Comparison of ENCODE assay signal across 1 cellular context in genomic region chr11:34339149-34340064, GRCh38.
A peak's percentile ranks its signal among the peaks of the same experiment; 100 is the strongest.
TF ChIP-seq lines count a peak whose summit lies in the region.

No MANE protein-coding gene starts in this region.

TF ChIP-seq in HepG2, 621 proteins besides CTCF, POLR2A, EP300 and RAD21 (continued from another document and continues in another):
- TF ChIP-seq ZNF574 (CRISPR knock-in tag; IDR thresholded peaks at IDR 0.05) (peak; percentile 14; the same call in 1 of the 2 replicates), ZNF770 (CRISPR knock-in tag; IDR thresholded peaks at IDR 0.05) (peak; percentile 91), ZNF367 (CRISPR knock-in tag; IDR thresholded peaks at IDR 0.05; ENCODE audit: borderline replicate concordance) (no peak), DMAP1 (CRISPR knock-in tag; IDR thresholded peaks at IDR 0.05) (0 out of 2 replicates have a peak, but pooled peaks have one; percentile 37), SP5 (CRISPR knock-in tag; IDR thresholded peaks at IDR 0.05; ENCODE audit: borderline replicate concordance, low read depth) (peak; percentile 45; the same call in 1 of the 2 replicates), ZBTB37 (CRISPR knock-in tag; IDR thresholded peaks at IDR 0.05) (0 out of 2 replicates have a peak, but pooled peaks have one; percentile 46), KMT2B (CRISPR knock-in tag; IDR thresholded peaks at IDR 0.05) (peak; percentile 58; the same call in 1 of the 2 replicates), KDM5B (CRISPR knock-in tag; IDR thresholded peaks at IDR 0.05; ENCODE audit: borderline replicate concordance) (no peak; the same call in 1 of the 2 replicates), ZNF782 (CRISPR knock-in tag; IDR thresholded peaks at IDR 0.05; ENCODE audit: borderline replicate concordance) (no peak), LBX2 (CRISPR knock-in tag; IDR thresholded peaks at IDR 0.05; ENCODE audit: borderline replicate concordance) (no peak), MAFF (IDR thresholded peaks at IDR 0.05; ENCODE audit: low read depth, low read length) (no peak), FOXC1 (CRISPR knock-in tag; IDR thresholded peaks at IDR 0.05; ENCODE audit: borderline replicate concordance) (0 out of 2 replicates have a peak, but pooled peaks have one; percentile 39), PHF21A (CRISPR knock-in tag; IDR thresholded peaks at IDR 0.05) (peak; percentile 68; the same call in 1 of the 2 replicates), TFDP1 (CRISPR knock-in tag; IDR thresholded peaks at IDR 0.05; ENCODE audit: borderline replicate concordance) (peak; percentile 18; the same call in 1 of the 2 replicates), ZBTB20 (CRISPR knock-in tag; IDR thresholded peaks at IDR 0.05; ENCODE audit: borderline replicate concordance, low read depth) (no peak), ZBTB3 (CRISPR knock-in tag; IDR thresholded peaks at IDR 0.05; ENCODE audit: borderline replicate concordance, low read depth) (no peak), CENPT (CRISPR knock-in tag; IDR thresholded peaks at IDR 0.05; ENCODE audit: low read depth) (no peak), HOXA9 (CRISPR knock-in tag; IDR thresholded peaks at IDR 0.05; ENCODE audit: borderline replicate concordance) (no peak), RFX3 (CRISPR knock-in tag; IDR thresholded peaks at IDR 0.05) (no peak), ZFP62 (CRISPR knock-in tag; IDR thresholded peaks at IDR 0.05) (no peak), ONECUT2 (CRISPR knock-in tag; IDR thresholded peaks at IDR 0.05) (no peak), ELF4 (CRISPR knock-in tag; IDR thresholded peaks at IDR 0.05; ENCODE audit: borderline replicate concordance) (peak; percentile 65; the same call in 1 of the 2 replicates), ZNF232 (CRISPR knock-in tag; IDR thresholded peaks at IDR 0.05; ENCODE audit: borderline replicate concordance) (no peak), MZF1 (CRISPR knock-in tag; IDR thresholded peaks at IDR 0.05; ENCODE audit: borderline replicate concordance) (no peak), MATR3 (CRISPR knock-in tag; IDR thresholded peaks at IDR 0.05) (no peak), IRX3 (CRISPR knock-in tag; IDR thresholded peaks at IDR 0.05; ENCODE audit: borderline replicate concordance, low read depth) (no peak), ZNF597 (CRISPR knock-in tag; IDR thresholded peaks at IDR 0.05) (no peak), REXO4 (CRISPR knock-in tag; IDR thresholded peaks at IDR 0.05; ENCODE audit: borderline replicate concordance) (no peak), ETS1 (CRISPR knock-in tag; IDR thresholded peaks at IDR 0.05) (no peak), STAG1 (CRISPR knock-in tag; IDR thresholded peaks at IDR 0.05) (0 out of 2 replicates have a peak, but pooled peaks have one; percentile 2), TARDBP (CRISPR knock-in tag; IDR thresholded peaks at IDR 0.05) (peak; percentile 83), FOSL1 (CRISPR knock-in tag; IDR thresholded peaks at IDR 0.05; ENCODE audit: borderline replicate concordance) (no peak), SALL1 (CRISPR knock-in tag; IDR thresholded peaks at IDR 0.05) (peak; percentile 95), FIP1L1 (IDR thresholded peaks at IDR 0.05; ENCODE audit: borderline replicate concordance, insufficient read depth, low read depth, low read length) (no peak), ZBTB44 (CRISPR knock-in tag; IDR thresholded peaks at IDR 0.05) (no peak), MEIS1 (CRISPR knock-in tag; IDR thresholded peaks at IDR 0.05; ENCODE audit: borderline replicate concordance) (0 out of 2 replicates have a peak, but pooled peaks have one; percentile 64), MED13 (CRISPR knock-in tag; IDR thresholded peaks at IDR 0.05) (no peak), SUZ12 (IDR thresholded peaks at IDR 0.05; ENCODE audit: low read depth, low read length) (no peak), KLF9 (CRISPR knock-in tag; IDR thresholded peaks at IDR 0.05; ENCODE audit: low read depth) (no peak), ZNF281 (CRISPR knock-in tag; IDR thresholded peaks at IDR 0.05; ENCODE audit: borderline replicate concordance) (no peak), ZNF260 (CRISPR knock-in tag; IDR thresholded peaks at IDR 0.05; ENCODE audit: borderline replicate concordance, low read depth) (no peak), CREBL2 (CRISPR knock-in tag; IDR thresholded peaks at IDR 0.05; ENCODE audit: borderline replicate concordance) (no peak), ZNF446 (CRISPR knock-in tag; IDR thresholded peaks at IDR 0.05) (no peak), POLR2AphosphoS2 (IDR thresholded peaks at IDR 0.05; ENCODE audit: low read depth, low read length) (no peak), ZMYM4 (CRISPR knock-in tag; IDR thresholded peaks at IDR 0.05) (peak; percentile 85), NFKBIZ (CRISPR knock-in tag; IDR thresholded peaks at IDR 0.05) (no peak; the same call in 1 of the 2 replicates), DDIT3 (CRISPR knock-in tag; IDR thresholded peaks at IDR 0.05) (no peak), ZBTB42 (CRISPR knock-in tag; IDR thresholded peaks at IDR 0.05) (no peak), ZNF781 (CRISPR knock-in tag; IDR thresholded peaks at IDR 0.05; ENCODE audit: borderline replicate concordance, not compliant biosample characterization) (no peak)
